In the genomic region with DNA sequence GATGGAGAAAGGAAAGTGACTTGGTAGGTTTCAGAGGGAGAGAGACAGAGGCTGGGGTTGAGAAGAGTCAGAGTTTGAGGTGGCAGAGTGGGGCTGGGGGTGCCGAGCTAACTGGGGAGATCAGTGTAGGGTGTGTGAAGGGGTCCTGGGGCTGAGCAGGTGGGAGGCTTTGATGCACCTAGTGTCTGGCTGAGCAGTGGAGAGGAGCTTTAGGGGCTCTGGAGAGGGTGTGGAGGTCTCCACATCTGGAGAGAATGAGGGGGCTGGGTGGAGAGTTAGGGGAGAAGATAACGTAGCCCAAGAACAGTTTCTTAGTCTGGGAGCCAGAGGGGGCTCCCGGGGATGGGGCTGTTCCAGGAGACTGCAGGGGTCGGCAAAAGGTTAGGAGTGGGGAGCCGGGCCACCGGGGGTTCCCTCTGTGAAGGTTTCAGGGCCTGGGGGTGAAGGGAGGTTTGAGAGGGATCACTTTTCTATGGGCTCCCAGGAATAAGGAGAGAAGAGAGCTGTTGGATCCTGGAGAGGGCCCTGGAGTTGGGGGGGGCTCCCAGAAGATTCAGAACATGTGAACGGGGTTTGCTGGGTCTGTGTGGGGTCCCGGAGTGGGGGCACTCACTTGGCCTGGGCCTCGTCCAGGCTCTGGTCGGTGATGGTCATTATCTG, we compare ENCODE assay signal across 1 cellular context.
TF ChIP-seq lines count a peak whose summit lies in the region.

No MANE protein-coding gene starts in this region.

TF ChIP-seq in K562, 482 proteins besides CTCF, POLR2A, EP300 and RAD21 (continued from another document and continues in another):
- TF ChIP-seq, protein P1, sequence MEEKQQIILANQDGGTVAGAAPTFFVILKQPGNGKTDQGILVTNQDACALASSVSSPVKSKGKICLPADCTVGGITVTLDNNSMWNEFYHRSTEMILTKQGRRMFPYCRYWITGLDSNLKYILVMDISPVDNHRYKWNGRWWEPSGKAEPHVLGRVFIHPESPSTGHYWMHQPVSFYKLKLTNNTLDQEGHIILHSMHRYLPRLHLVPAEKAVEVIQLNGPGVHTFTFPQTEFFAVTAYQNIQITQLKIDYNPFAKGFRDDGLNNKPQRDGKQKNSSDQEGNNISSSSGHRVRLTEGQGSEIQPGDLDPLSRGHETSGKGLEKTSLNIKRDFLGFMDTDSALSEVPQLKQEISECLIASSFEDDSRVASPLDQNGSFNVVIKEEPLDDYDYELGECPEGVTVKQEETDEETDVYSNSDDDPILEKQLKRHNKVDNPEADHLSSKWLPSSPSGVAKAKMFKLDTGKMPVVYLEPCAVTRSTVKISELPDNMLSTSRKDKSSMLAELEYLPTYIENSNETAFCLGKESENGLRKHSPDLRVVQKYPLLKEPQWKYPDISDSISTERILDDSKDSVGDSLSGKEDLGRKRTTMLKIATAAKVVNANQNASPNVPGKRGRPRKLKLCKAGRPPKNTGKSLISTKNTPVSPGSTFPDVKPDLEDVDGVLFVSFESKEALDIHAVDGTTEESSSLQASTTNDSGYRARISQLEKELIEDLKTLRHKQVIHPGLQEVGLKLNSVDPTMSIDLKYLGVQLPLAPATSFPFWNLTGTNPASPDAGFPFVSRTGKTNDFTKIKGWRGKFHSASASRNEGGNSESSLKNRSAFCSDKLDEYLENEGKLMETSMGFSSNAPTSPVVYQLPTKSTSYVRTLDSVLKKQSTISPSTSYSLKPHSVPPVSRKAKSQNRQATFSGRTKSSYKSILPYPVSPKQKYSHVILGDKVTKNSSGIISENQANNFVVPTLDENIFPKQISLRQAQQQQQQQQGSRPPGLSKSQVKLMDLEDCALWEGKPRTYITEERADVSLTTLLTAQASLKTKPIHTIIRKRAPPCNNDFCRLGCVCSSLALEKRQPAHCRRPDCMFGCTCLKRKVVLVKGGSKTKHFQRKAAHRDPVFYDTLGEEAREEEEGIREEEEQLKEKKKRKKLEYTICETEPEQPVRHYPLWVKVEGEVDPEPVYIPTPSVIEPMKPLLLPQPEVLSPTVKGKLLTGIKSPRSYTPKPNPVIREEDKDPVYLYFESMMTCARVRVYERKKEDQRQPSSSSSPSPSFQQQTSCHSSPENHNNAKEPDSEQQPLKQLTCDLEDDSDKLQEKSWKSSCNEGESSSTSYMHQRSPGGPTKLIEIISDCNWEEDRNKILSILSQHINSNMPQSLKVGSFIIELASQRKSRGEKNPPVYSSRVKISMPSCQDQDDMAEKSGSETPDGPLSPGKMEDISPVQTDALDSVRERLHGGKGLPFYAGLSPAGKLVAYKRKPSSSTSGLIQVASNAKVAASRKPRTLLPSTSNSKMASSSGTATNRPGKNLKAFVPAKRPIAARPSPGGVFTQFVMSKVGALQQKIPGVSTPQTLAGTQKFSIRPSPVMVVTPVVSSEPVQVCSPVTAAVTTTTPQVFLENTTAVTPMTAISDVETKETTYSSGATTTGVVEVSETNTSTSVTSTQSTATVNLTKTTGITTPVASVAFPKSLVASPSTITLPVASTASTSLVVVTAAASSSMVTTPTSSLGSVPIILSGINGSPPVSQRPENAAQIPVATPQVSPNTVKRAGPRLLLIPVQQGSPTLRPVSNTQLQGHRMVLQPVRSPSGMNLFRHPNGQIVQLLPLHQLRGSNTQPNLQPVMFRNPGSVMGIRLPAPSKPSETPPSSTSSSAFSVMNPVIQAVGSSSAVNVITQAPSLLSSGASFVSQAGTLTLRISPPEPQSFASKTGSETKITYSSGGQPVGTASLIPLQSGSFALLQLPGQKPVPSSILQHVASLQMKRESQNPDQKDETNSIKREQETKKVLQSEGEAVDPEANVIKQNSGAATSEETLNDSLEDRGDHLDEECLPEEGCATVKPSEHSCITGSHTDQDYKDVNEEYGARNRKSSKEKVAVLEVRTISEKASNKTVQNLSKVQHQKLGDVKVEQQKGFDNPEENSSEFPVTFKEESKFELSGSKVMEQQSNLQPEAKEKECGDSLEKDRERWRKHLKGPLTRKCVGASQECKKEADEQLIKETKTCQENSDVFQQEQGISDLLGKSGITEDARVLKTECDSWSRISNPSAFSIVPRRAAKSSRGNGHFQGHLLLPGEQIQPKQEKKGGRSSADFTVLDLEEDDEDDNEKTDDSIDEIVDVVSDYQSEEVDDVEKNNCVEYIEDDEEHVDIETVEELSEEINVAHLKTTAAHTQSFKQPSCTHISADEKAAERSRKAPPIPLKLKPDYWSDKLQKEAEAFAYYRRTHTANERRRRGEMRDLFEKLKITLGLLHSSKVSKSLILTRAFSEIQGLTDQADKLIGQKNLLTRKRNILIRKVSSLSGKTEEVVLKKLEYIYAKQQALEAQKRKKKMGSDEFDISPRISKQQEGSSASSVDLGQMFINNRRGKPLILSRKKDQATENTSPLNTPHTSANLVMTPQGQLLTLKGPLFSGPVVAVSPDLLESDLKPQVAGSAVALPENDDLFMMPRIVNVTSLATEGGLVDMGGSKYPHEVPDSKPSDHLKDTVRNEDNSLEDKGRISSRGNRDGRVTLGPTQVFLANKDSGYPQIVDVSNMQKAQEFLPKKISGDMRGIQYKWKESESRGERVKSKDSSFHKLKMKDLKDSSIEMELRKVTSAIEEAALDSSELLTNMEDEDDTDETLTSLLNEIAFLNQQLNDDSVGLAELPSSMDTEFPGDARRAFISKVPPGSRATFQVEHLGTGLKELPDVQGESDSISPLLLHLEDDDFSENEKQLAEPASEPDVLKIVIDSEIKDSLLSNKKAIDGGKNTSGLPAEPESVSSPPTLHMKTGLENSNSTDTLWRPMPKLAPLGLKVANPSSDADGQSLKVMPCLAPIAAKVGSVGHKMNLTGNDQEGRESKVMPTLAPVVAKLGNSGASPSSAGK (IDR thresholded peaks at IDR 0.05), result no peak
- TF ChIP-seq ZNF347 (CRISPR knock-in tag; IDR thresholded peaks at IDR 0.05; ENCODE audit: low read depth) (no peak), CXXC5 (CRISPR knock-in tag; IDR thresholded peaks at IDR 0.05) (0 out of 2 replicates have a peak, but pooled peaks have one; percentile 14), ESRRB (CRISPR knock-in tag; IDR thresholded peaks at IDR 0.05; ENCODE audit: borderline replicate concordance) (no peak), SMARCA4 (IDR thresholded peaks at IDR 0.05) (peak; percentile 9; the same call in 1 of the 2 replicates), SIN3A (IDR thresholded peaks at IDR 0.05; ENCODE audit: borderline replicate concordance in 2 of 2, control insufficient read depth in 1 of 2, low read depth in 2 of 2, low read length in 2 of 2) (0 out of 4 replicates have a peak, but pooled peaks of 1 of the 2 experiments have one; percentile 11), MCM5 (IDR thresholded peaks at IDR 0.05; ENCODE audit: low read depth) (no peak), PHF20 (IDR thresholded peaks at IDR 0.05; ENCODE audit: partially characterized antibody) (peak; percentile 15), CC2D1A (IDR thresholded peaks at IDR 0.05) (no peak), ZNF232 (CRISPR knock-in tag; IDR thresholded peaks at IDR 0.05) (no peak), ZNF79 (CRISPR knock-in tag; IDR thresholded peaks at IDR 0.05; ENCODE audit: low read depth) (no peak), SAP30 (IDR thresholded peaks at IDR 0.05; ENCODE audit: borderline replicate concordance, insufficient read depth, low read depth, low read length, poor library complexity, severe bottlenecking) (peak; percentile 29), ZKSCAN3 (CRISPR knock-in tag; IDR thresholded peaks at IDR 0.05) (no peak), L3MBTL2 (IDR thresholded peaks at IDR 0.05) (no peak), ZNF239 (CRISPR knock-in tag; IDR thresholded peaks at IDR 0.05) (no peak)
- TF ChIP-seq, protein P2, sequence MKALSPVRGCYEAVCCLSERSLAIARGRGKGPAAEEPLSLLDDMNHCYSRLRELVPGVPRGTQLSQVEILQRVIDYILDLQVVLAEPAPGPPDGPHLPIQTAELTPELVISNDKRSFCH (CRISPR knock-in tag; IDR thresholded peaks at IDR 0.05), result no peak
- TF ChIP-seq, protein P2 (tag; IDR thresholded peaks at IDR 0.05), result no peak
- TF ChIP-seq, protein P3, sequence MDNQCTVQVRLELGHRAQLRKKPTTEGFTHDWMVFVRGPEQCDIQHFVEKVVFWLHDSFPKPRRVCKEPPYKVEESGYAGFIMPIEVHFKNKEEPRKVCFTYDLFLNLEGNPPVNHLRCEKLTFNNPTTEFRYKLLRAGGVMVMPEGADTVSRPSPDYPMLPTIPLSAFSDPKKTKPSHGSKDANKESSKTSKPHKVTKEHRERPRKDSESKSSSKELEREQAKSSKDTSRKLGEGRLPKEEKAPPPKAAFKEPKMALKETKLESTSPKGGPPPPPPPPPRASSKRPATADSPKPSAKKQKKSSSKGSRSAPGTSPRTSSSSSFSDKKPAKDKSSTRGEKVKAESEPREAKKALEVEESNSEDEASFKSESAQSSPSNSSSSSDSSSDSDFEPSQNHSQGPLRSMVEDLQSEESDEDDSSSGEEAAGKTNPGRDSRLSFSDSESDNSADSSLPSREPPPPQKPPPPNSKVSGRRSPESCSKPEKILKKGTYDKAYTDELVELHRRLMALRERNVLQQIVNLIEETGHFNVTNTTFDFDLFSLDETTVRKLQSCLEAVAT (IDR thresholded peaks at IDR 0.05), result 0 out of 4 replicates have a peak, but pooled peaks of 1 of the 2 experiments have one; percentile 40
- TF ChIP-seq, protein P4, sequence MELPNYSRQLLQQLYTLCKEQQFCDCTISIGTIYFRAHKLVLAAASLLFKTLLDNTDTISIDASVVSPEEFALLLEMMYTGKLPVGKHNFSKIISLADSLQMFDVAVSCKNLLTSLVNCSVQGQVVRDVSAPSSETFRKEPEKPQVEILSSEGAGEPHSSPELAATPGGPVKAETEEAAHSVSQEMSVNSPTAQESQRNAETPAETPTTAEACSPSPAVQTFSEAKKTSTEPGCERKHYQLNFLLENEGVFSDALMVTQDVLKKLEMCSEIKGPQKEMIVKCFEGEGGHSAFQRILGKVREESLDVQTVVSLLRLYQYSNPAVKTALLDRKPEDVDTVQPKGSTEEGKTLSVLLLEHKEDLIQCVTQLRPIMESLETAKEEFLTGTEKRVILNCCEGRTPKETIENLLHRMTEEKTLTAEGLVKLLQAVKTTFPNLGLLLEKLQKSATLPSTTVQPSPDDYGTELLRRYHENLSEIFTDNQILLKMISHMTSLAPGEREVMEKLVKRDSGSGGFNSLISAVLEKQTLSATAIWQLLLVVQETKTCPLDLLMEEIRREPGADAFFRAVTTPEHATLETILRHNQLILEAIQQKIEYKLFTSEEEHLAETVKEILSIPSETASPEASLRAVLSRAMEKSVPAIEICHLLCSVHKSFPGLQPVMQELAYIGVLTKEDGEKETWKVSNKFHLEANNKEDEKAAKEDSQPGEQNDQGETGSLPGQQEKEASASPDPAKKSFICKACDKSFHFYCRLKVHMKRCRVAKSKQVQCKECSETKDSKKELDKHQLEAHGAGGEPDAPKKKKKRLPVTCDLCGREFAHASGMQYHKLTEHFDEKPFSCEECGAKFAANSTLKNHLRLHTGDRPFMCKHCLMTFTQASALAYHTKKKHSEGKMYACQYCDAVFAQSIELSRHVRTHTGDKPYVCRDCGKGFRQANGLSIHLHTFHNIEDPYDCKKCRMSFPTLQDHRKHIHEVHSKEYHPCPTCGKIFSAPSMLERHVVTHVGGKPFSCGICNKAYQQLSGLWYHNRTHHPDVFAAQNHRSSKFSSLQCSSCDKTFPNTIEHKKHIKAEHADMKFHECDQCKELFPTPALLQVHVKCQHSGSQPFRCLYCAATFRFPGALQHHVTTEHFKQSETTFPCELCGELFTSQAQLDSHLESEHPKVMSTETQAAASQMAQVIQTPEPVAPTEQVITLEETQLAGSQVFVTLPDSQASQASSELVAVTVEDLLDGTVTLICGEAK (IDR thresholded peaks at IDR 0.05), result peak; percentile 54
- TF ChIP-seq, protein P4 (CRISPR knock-in tag; IDR thresholded peaks at IDR 0.05), result no peak
- TF ChIP-seq, protein P5, sequence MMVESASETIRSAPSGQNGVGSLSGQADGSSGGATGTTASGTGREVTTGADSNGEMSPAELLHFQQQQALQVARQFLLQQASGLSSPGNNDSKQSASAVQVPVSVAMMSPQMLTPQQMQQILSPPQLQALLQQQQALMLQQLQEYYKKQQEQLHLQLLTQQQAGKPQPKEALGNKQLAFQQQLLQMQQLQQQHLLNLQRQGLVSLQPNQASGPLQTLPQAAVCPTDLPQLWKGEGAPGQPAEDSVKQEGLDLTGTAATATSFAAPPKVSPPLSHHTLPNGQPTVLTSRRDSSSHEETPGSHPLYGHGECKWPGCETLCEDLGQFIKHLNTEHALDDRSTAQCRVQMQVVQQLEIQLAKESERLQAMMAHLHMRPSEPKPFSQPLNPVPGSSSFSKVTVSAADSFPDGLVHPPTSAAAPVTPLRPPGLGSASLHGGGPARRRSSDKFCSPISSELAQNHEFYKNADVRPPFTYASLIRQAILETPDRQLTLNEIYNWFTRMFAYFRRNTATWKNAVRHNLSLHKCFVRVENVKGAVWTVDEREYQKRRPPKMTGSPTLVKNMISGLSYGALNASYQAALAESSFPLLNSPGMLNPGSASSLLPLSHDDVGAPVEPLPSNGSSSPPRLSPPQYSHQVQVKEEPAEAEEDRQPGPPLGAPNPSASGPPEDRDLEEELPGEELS (CRISPR knock-in tag; IDR thresholded peaks at IDR 0.05; ENCODE audit: borderline replicate concordance), result no peak
- TF ChIP-seq, protein P6, sequence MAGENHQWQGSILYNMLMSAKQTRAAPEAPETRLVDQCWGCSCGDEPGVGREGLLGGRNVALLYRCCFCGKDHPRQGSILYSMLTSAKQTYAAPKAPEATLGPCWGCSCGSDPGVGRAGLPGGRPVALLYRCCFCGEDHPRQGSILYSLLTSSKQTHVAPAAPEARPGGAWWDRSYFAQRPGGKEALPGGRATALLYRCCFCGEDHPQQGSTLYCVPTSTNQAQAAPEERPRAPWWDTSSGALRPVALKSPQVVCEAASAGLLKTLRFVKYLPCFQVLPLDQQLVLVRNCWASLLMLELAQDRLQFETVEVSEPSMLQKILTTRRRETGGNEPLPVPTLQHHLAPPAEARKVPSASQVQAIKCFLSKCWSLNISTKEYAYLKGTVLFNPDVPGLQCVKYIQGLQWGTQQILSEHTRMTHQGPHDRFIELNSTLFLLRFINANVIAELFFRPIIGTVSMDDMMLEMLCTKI (IDR thresholded peaks at IDR 0.05; ENCODE audit: partially characterized antibody), result no peak
